In the genomic region with DNA sequence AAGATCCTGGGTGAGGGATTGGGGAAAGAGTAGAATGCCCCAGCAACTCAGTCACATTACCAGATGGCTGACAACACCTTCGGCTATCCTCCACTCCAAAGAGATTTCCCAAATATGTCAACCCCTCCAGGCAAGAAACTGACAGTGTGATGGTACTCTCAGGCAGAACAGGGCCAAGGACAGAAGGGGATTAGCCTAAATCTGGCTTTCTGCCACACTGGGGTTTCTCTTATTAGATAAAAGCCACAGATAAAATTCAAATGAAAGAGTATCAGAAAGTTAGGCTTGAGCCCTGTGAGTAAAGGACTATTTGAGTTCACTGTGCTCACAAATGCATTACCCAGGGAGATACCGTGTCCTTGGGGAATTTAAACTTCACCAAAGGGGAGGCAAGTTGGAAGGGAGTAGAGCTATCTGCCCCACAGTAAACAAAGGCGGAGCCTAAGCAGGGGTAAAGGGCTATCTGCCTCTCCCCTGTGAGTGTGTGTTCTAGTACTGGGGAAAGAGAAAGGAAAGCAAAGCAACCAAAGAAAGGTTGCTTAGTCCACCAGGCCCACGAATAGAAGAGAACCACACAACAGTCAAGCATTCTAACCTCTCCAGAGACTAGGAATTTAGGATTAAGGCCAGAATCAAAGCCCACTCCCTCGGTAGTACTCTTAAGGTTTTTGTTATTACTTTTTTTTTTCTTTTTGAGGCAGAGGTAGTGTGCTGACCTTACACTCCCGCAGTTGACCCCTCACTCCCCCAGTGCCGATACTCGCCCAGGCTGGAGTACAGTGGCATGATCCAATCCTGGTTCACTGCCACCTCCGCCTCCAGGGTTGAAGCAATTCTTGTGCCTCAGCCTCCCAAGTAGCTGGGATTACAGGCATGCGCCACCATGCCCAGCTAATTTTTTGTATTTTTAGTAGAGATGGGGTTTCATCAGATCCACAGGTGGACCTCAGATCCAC, we compare ENCODE assay signal across 12 cellular contexts. TPM values are rescaled to one million over a fixed set of nuclear protein-coding genes. Genes with fewer than 3 reads are reported as not detected.
A peak's percentile ranks its signal among the peaks of the same experiment; 100 is the strongest.
DNase-seq lines count a peak whose midpoint lies in the region; ATAC-seq and TF ChIP-seq lines count a peak whose summit lies in the region.
"Had no signal": no experiment of that assay in that cellular context is flagged by ENCODE, and none has a peak within 500 bp of the region (broad histone marks: within the 10 kb centered on the region; RNA-seq: fewer than 3 reads in every experiment).

No MANE protein-coding gene starts in this region.

- peaks cover 11 to 36% of the 10 kb centered on the region in 2 donors for H3K36me3 Mint-ChIP-seq in activated T-cell treated with anti-CD3 and anti-CD28 coated beads, Interleukin-2, amount 50 U/mL, for 72 hours (ENCODE audit: insufficient read depth in 2 of 2)
- H3K36me3 Mint-ChIP-seq in activated naive CD4-positive, alpha-beta T cell treated with anti-CD3 and anti-CD28 coated beads, Interleukin-2, amount 50 U/mL, for 72 hours: peaks cover 44 to 74% of the 10 kb centered on the region in 2 donors

- H3K27ac ChIP-seq in tibial nerve (peak overlapping the region; percentile 4 to 70 (median 51)), foreskin keratinocyte (no peak overlapping the region)
- H3K27ac ChIP-seq: C4-2B had no signal

- H3K4me1 ChIP-seq in tibial nerve (peaks cover 0 to 72% (median 55%) of the 10 kb centered on the region in 4 donors), foreskin keratinocyte (peaks cover 17% of the 10 kb centered on the region)

- H3K4me3 ChIP-seq in tibial nerve: no peak overlapping the region

- ATAC-seq in activated T-cell treated with anti-CD3 and anti-CD28 coated beads, Interleukin-2, amount 50 U/mL, for 72 hours (replicated peaks in 1 of 2): no peak
- no peak for ATAC-seq in activated naive CD4-positive, alpha-beta T cell treated with anti-CD3 and anti-CD28 coated beads, Interleukin-2, amount 50 U/mL, for 72 hours
- ATAC-seq in left colon: peak; percentile 44
- ATAC-seq in foreskin keratinocyte: no peak
- no peak for ATAC-seq in GM19397 (IDR thresholded peaks at IDR 0.05; ENCODE audit: unreplicated experiment)

- TF ChIP-seq EP300 in tibial nerve (IDR thresholded peaks at IDR 0.05): no peak

- WGBS in tibial nerve, 2 donors: 59% methylated on average over 10 of the region's 10 CpGs

- no peaks in the 10 kb centered on the region for H3K9me3 Mint-ChIP-seq in activated T-cell treated with anti-CD3 and anti-CD28 coated beads, Interleukin-2, amount 50 U/mL, for 72 hours
- H3K9me3 Mint-ChIP-seq in activated naive CD4-positive, alpha-beta T cell treated with anti-CD3 and anti-CD28 coated beads, Interleukin-2, amount 50 U/mL, for 72 hours: no peaks in the 10 kb centered on the region

- H3K27me3 ChIP-seq in tibial nerve: no peaks in the 10 kb centered on the region
- H3K27me3 ChIP-seq in foreskin keratinocyte: no peaks in the 10 kb centered on the region

- H3K36me3 ChIP-seq in tibial nerve: peaks cover 0 to 19% (median 0%) of the 10 kb centered on the region in 3 donors

- H3K27ac Mint-ChIP-seq in activated T-cell treated with anti-CD3 and anti-CD28 coated beads, Interleukin-2, amount 50 U/mL, for 72 hours: peak overlapping the region; percentile 91
- peak overlapping the region; percentile 67 to 82 for H3K27ac Mint-ChIP-seq in activated naive CD4-positive, alpha-beta T cell treated with anti-CD3 and anti-CD28 coated beads, Interleukin-2, amount 50 U/mL, for 72 hours

- intact Hi-C loops in left colon (cut with DNase I, micrococcal nuclease): no loop called here

- H3K4me3 Mint-ChIP-seq in activated T-cell treated with anti-CD3 and anti-CD28 coated beads, Interleukin-2, amount 50 U/mL, for 72 hours: peak overlapping the region; percentile 90 to 97

- no peak for DNase-seq in activated T-cell treated with anti-CD3 and anti-CD28 coated beads, Interleukin-2, amount 50 U/mL, for 72 hours
- DNase-seq in activated T-cell treated with anti-CD3 and anti-CD28 coated beads, Interleukin-2, amount 50 U/mL, for 1 hour: no peak
- no peak for DNase-seq in activated naive CD4-positive, alpha-beta T cell treated with anti-CD3 and anti-CD28 coated beads, Interleukin-2, amount 50 U/mL, for 72 hours (ENCODE audit: low spot score in 2 of 2)
- DNase-seq in left colon (peak in 1 of 2 donors; percentile 53), tibial nerve (ENCODE audit: low spot score in 2 of 2) (no peak), foreskin keratinocyte (no peak), anterior cingulate cortex (lab: John Stamatoyannopoulos, UW) (no peak)
- DNase-seq: activated CD4-positive, CD25-positive, alpha-beta regulatory T cell treated with anti-CD3 and anti-CD28 coated beads, Interleukin-2, amount 50 U/mL, for 72 hours; foreskin melanocyte; NCI-H1105 had no signal

- H3K9me3 ChIP-seq in tibial nerve: no peaks in the 10 kb centered on the region

- TF ChIP-seq CTCF in tibial nerve (IDR thresholded peaks at IDR 0.05) (no peak), foreskin keratinocyte (conservative IDR thresholded peaks at IDR 0.05) (no peak)

- no peaks in the 10 kb centered on the region for H3K27me3 Mint-ChIP-seq in activated T-cell treated with anti-CD3 and anti-CD28 coated beads, Interleukin-2, amount 50 U/mL, for 72 hours (ENCODE audit: low read depth)

- H3K4me1 Mint-ChIP-seq in activated T-cell treated with anti-CD3 and anti-CD28 coated beads, Interleukin-2, amount 50 U/mL, for 72 hours (ENCODE audit: low read depth): peaks cover 66% of the 10 kb centered on the region

- no peak for TF ChIP-seq POLR2A in tibial nerve (IDR thresholded peaks at IDR 0.05)

RNA-seq across cellular contexts. Expression of gene TPM3, which starts 12.8 kb away (rescaled TPM):
- 100 to 1,000 TPM; 456 to 468 TPM for total RNA-seq in activated T-cell treated with anti-CD3 and anti-CD28 coated beads, Interleukin-2, amount 50 U/mL, for 72 hours
- total RNA-seq in activated naive CD4-positive, alpha-beta T cell treated with anti-CD3 and anti-CD28 coated beads, Interleukin-2, amount 50 U/mL, for 72 hours: 100 to 1,000 TPM; 373 to 610 TPM
- total RNA-seq in left colon (100 to 1,000 TPM; 490 to 491 TPM), tibial nerve (100 to 1,000 TPM; 170 to 251 (median 222) TPM), foreskin keratinocyte (529 and 545 TPM in 2 replicates)
- polyA plus RNA-seq in foreskin keratinocyte: 310 and 343 TPM in 2 replicates

RNA-seq across cellular contexts. Expression of gene NUP210L, which starts 24.3 kb away (rescaled TPM):
- total RNA-seq in activated T-cell treated with anti-CD3 and anti-CD28 coated beads, Interleukin-2, amount 50 U/mL, for 72 hours: under 1 TPM; 0.07 to 0.14 TPM
- under 1 TPM; 0.10 to 0.11 TPM for total RNA-seq in activated naive CD4-positive, alpha-beta T cell treated with anti-CD3 and anti-CD28 coated beads, Interleukin-2, amount 50 U/mL, for 72 hours
- total RNA-seq in left colon: under 1 TPM in 1 of 2 donors, not detected in 1; 0.06 TPM
- total RNA-seq in tibial nerve: under 1 TPM in 3 of 4 donors, not detected in 1; under 0.01 to 0.30 (median 0.21) TPM
- not detected in 2 replicates for total RNA-seq in foreskin keratinocyte
- polyA plus RNA-seq in foreskin keratinocyte: not detected in 2 replicates

RNA-seq across cellular contexts. Expression of gene CFAP141, which starts 27.0 kb away (rescaled TPM):
- not detected for total RNA-seq in activated T-cell treated with anti-CD3 and anti-CD28 coated beads, Interleukin-2, amount 50 U/mL, for 72 hours
- not detected for total RNA-seq in activated naive CD4-positive, alpha-beta T cell treated with anti-CD3 and anti-CD28 coated beads, Interleukin-2, amount 50 U/mL, for 72 hours
- total RNA-seq in left colon (not detected), tibial nerve (not detected), foreskin keratinocyte (not detected in 2 replicates)
- polyA plus RNA-seq in foreskin keratinocyte: not detected in 2 replicates

RNA-seq across cellular contexts. Expression of gene UBAP2L, which starts 41.6 kb away (rescaled TPM):
- 100 to 1,000 TPM; 166 to 171 TPM for total RNA-seq in activated T-cell treated with anti-CD3 and anti-CD28 coated beads, Interleukin-2, amount 50 U/mL, for 72 hours
- total RNA-seq in activated naive CD4-positive, alpha-beta T cell treated with anti-CD3 and anti-CD28 coated beads, Interleukin-2, amount 50 U/mL, for 72 hours: 100 to 1,000 TPM; 188 to 240 TPM
- total RNA-seq in left colon (10 to 100 TPM; 78.5 to 90.2 TPM), tibial nerve (10 to 100 TPM; 43.5 to 68.2 (median 55.7) TPM), foreskin keratinocyte (107 and 122 TPM in 2 replicates)
- 79.5 and 90.4 TPM in 2 replicates for polyA plus RNA-seq in foreskin keratinocyte
